In genomic region chr5:79990598-79991507, GRCh38 we compare ENCODE assay signal across 1 cellular context.
TF ChIP-seq lines count a peak whose summit lies in the region.

TSS of gene MTX3 (minus strand) at chr5:79991262. CDS start at chr5:79991238, 24 bp downstream.

TF ChIP-seq in GM12878, 131 proteins besides CTCF, POLR2A, EP300 and RAD21 (continued from another document and continues in another):
- TF ChIP-seq E2F8 (IDR thresholded peaks at IDR 0.05; ENCODE audit: low read depth, partially characterized antibody): no peak
- TF ChIP-seq IKZF1 (conservative IDR thresholded peaks at IDR 0.05): peak; percentile 76
- no peak for TF ChIP-seq PRDM15 (CRISPR knock-in tag; IDR thresholded peaks at IDR 0.05)
- TF ChIP-seq CHD2 (IDR thresholded peaks at IDR 0.05; ENCODE audit: borderline replicate concordance, low read depth, low read length): peak; percentile 53; the same call in 1 of the 2 replicates
- TF ChIP-seq MTA2 (IDR thresholded peaks at IDR 0.05; ENCODE audit: low read depth): peak; percentile 78
- no peak for TF ChIP-seq BCL11A (IDR thresholded peaks at IDR 0.05; ENCODE audit: low read depth, low read length)
- TF ChIP-seq KLF5 (IDR thresholded peaks at IDR 0.05; ENCODE audit: partially characterized antibody): peak; percentile 64
- no peak for TF ChIP-seq NFXL1 (IDR thresholded peaks at IDR 0.05; ENCODE audit: borderline replicate concordance)
- no peak; the same call in 1 of the 2 replicates for TF ChIP-seq CBFB (IDR thresholded peaks at IDR 0.05; ENCODE audit: low read depth)
- TF ChIP-seq GATAD2B (conservative IDR thresholded peaks at IDR 0.05; ENCODE audit: low read depth): peak; percentile 55; the same call in 1 of the 2 replicates
- no peak; the same call in 1 of the 2 replicates for TF ChIP-seq USF2 (IDR thresholded peaks at IDR 0.05; ENCODE audit: borderline replicate concordance, low read depth, low read length)
- peak; percentile 95 to 96 for TF ChIP-seq BHLHE40 (IDR thresholded peaks at IDR 0.05; ENCODE audit: borderline replicate concordance in 1 of 2, low read depth in 2 of 2, low read length in 1 of 2)
- TF ChIP-seq POLR2AphosphoS5 (IDR thresholded peaks at IDR 0.05; ENCODE audit: low read length): peak; percentile 63; the same call in 1 of the 2 replicates
- no peak; the same call in 1 of the 2 replicates for TF ChIP-seq NBN (IDR thresholded peaks at IDR 0.05)
- no peak; the same call in 1 of the 2 replicates for TF ChIP-seq SMAD5 (IDR thresholded peaks at IDR 0.05; ENCODE audit: low read depth)
- no peak; the same call in 1 of the 2 replicates for TF ChIP-seq ASH2L (IDR thresholded peaks at IDR 0.05; ENCODE audit: borderline replicate concordance, low read depth)
- no peak for TF ChIP-seq ZNF274 (IDR thresholded peaks at IDR 0.05; ENCODE audit: insufficient read depth, insufficient read length)
- peak; percentile 96 for TF ChIP-seq ZBTB40 (IDR thresholded peaks at IDR 0.05; ENCODE audit: borderline replicate concordance)
- no peak for TF ChIP-seq HDAC6 (IDR thresholded peaks at IDR 0.05; ENCODE audit: unreplicated experiment)
- TF ChIP-seq SREBF1 (IDR thresholded peaks at IDR 0.05; ENCODE audit: low read length): peak; percentile 79
- no peak for TF ChIP-seq BMI1 (IDR thresholded peaks at IDR 0.05; ENCODE audit: borderline replicate concordance)
- peak; percentile 61; the same call in 1 of the 2 replicates for TF ChIP-seq TBL1XR1 (IDR thresholded peaks at IDR 0.05; ENCODE audit: low read depth, low read length)
- TF ChIP-seq RB1 (IDR thresholded peaks at IDR 0.05; ENCODE audit: borderline replicate concordance): peak; percentile 68; the same call in 1 of the 2 replicates
- no peak for TF ChIP-seq ZNF592 (IDR thresholded peaks at IDR 0.05)
- TF ChIP-seq ATF7 (IDR thresholded peaks at IDR 0.05; ENCODE audit: low read depth): no peak
- TF ChIP-seq SMC3 (IDR thresholded peaks at IDR 0.05; ENCODE audit: borderline replicate concordance, low read length): no peak
- no peak for TF ChIP-seq EZH2 (IDR thresholded peaks at IDR 0.05; ENCODE audit: borderline replicate concordance, control insufficient read depth, low read depth, low read length)
- TF ChIP-seq ZNF207 (IDR thresholded peaks at IDR 0.05; ENCODE audit: borderline replicate concordance): no peak
- TF ChIP-seq JUND (IDR thresholded peaks at IDR 0.05; ENCODE audit: low read depth, low read length): no peak
- TF ChIP-seq TARDBP (IDR thresholded peaks at IDR 0.05; ENCODE audit: borderline replicate concordance): 0 out of 2 replicates have a peak, but pooled peaks have one; percentile 59
- TF ChIP-seq IRF3 (IDR thresholded peaks at IDR 0.05): no peak
- no peak for TF ChIP-seq MYC (IDR thresholded peaks at IDR 0.05; ENCODE audit: insufficient read depth, insufficient read length, insufficient replicate concordance, low read length, severe bottlenecking)
- TF ChIP-seq HSF1 (IDR thresholded peaks at IDR 0.05; ENCODE audit: low read depth, low read length): no peak
- TF ChIP-seq FOXK2 (IDR thresholded peaks at IDR 0.05): no peak
- TF ChIP-seq SIN3A (IDR thresholded peaks at IDR 0.05; ENCODE audit: low read depth, low read length): peak; percentile 64; the same call in 1 of the 2 replicates
- TF ChIP-seq E4F1 (IDR thresholded peaks at IDR 0.05; ENCODE audit: borderline replicate concordance, partially characterized antibody): no peak
- TF ChIP-seq SMARCA5 (IDR thresholded peaks at IDR 0.05): no peak; the same call in 1 of the 2 replicates
- TF ChIP-seq SPI1 (IDR thresholded peaks at IDR 0.05; ENCODE audit: borderline replicate concordance, insufficient read depth, low read depth, low read length): no peak
- TF ChIP-seq NFIC (IDR thresholded peaks at IDR 0.05; ENCODE audit: low read depth, low read length): no peak
- TF ChIP-seq SRF (IDR thresholded peaks at IDR 0.05; ENCODE audit: low read depth in 2 of 2, low read length in 2 of 2): no peak
